ENCODE assay signal across 1 cellular context in the genomic region with DNA sequence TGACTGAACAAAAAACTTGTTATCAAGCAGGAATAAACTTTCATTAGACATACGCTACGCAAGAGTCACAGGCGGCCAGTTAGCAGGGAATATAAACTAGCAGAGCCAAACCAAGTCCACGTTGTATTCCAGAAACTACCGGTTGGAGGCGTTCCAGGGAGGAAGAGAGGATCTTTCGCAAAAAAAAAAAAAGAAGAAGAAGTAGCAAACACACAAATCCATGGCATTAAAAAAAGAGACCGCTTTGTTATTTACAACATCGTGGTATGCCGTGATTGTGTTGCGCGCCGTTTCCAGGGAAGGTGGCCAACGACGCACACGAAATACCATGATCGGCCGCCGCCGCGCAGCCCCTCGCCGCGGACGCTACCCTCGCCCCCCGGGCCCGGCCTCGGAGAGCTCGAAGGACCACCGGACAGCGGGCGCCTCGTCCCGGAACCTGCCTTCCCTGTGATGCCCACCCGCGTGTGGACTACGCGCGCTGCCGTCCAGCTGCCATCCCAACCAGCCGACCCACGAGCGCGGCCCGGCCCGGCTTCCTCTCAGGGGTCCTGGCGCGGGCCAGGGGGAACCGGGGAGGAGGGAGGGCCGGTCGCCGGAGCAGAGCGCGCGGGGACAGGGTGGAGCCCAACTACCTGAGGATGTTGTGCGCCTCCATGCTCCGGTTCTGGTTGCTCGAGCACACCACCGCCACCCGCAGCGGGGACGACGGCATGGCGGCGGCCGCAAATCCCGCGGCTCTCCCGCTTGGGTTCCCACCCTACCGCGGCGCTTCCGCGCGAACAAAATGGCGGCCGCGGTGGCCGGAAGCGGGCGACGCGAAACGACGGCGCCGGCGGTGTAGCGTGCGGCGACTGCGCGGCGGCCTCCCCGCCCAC.
TF ChIP-seq lines count a peak whose summit lies in the region.

No MANE protein-coding gene starts in this region.

TF ChIP-seq in neural cell, 6 proteins besides CTCF, POLR2A, EP300 and RAD21:
- TF ChIP-seq EZH2 (IDR thresholded peaks at IDR 0.05; ENCODE audit: borderline replicate concordance, insufficient read depth, low read length, poor library complexity, severe bottlenecking) = no peak
- TF ChIP-seq, protein P1, sequence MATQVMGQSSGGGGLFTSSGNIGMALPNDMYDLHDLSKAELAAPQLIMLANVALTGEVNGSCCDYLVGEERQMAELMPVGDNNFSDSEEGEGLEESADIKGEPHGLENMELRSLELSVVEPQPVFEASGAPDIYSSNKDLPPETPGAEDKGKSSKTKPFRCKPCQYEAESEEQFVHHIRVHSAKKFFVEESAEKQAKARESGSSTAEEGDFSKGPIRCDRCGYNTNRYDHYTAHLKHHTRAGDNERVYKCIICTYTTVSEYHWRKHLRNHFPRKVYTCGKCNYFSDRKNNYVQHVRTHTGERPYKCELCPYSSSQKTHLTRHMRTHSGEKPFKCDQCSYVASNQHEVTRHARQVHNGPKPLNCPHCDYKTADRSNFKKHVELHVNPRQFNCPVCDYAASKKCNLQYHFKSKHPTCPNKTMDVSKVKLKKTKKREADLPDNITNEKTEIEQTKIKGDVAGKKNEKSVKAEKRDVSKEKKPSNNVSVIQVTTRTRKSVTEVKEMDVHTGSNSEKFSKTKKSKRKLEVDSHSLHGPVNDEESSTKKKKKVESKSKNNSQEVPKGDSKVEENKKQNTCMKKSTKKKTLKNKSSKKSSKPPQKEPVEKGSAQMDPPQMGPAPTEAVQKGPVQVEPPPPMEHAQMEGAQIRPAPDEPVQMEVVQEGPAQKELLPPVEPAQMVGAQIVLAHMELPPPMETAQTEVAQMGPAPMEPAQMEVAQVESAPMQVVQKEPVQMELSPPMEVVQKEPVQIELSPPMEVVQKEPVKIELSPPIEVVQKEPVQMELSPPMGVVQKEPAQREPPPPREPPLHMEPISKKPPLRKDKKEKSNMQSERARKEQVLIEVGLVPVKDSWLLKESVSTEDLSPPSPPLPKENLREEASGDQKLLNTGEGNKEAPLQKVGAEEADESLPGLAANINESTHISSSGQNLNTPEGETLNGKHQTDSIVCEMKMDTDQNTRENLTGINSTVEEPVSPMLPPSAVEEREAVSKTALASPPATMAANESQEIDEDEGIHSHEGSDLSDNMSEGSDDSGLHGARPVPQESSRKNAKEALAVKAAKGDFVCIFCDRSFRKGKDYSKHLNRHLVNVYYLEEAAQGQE (IDR thresholded peaks at IDR 0.05; ENCODE audit: borderline replicate concordance) = peak; percentile 62
- TF ChIP-seq TAF1 (IDR thresholded peaks at IDR 0.05; ENCODE audit: low read depth) = peak; percentile 28
- peak; percentile 54 for TF ChIP-seq SMC3 (conservative IDR thresholded peaks at IDR 0.05; ENCODE audit: poor library complexity)
- no peak for TF ChIP-seq POLR2AphosphoS5 (IDR thresholded peaks at IDR 0.05)
- no peak for TF ChIP-seq MXI1 (conservative IDR thresholded peaks at IDR 0.05; ENCODE audit: poor library complexity, severe bottlenecking)
TF ChIP-seq in neural cell: peak in this region for 3.
